In the genomic region with DNA sequence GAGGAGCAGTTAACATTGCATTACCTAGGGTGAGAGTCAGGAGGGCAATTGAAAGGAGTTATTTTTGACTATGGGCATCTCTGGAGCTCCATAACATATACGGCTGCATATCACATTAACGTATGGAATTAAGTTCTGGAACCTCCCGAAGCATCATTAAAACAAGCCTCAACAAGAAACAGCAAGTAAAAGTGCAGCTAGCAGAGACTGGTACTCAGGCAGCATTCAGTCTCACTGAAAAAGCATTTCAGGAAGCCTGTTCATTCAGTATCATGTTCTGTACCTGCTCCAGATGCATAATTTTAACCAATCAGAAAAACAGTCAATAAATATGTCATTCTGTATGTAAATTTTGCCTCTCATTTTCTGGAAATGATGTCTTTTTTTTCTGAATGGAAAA, we compare ENCODE assay signal across 16 cellular contexts.
DNase-seq lines count a peak whose midpoint lies in the region; FAIRE-seq and TF ChIP-seq lines count a peak whose summit lies in the region.
"Had no signal": no experiment of that assay in that cellular context is flagged by ENCODE, and none has a peak within 500 bp of the region (broad histone marks: within the 10 kb centered on the region; RNA-seq: fewer than 3 reads in every experiment).

No MANE protein-coding gene starts in this region.

- H3K36me3 ChIP-seq in ACC112 (ENCODE audit: insufficient read depth, low read length) (no peaks in the 10 kb centered on the region), keratinocyte (ENCODE audit: control insufficient read depth in 2 of 2, extremely low read depth in 1 of 2, insufficient read depth in 2 of 2, low read length in 2 of 2) (no peaks in the 10 kb centered on the region), suprapubic skin (no peaks in the 10 kb centered on the region)
- H3K36me3 ChIP-seq: BLaER1 had no signal

- H2AFZ ChIP-seq in ACC112 (ENCODE audit: low read length, unreplicated experiment) = no peak overlapping the region
- peak overlapping the region; percentile 17 for H2AFZ ChIP-seq in keratinocyte (ENCODE audit: control insufficient read depth, low read length)
- H2AFZ ChIP-seq: GM23338 had no signal

- no peaks in the 10 kb centered on the region for H3K9me3 ChIP-seq in keratinocyte (ENCODE audit: control insufficient read depth, low read depth, low read length)
- no peaks in the 10 kb centered on the region for H3K9me3 ChIP-seq in suprapubic skin
- H3K9me3 ChIP-seq: BLaER1, Caco-2 had no signal

- H3K9me1 ChIP-seq in keratinocyte (ENCODE audit: control insufficient read depth, extremely low read depth, insufficient read depth, low read length) = no peaks in the 10 kb centered on the region

- H4K20me1 ChIP-seq in keratinocyte (ENCODE audit: control insufficient read depth, extremely low read depth, insufficient read depth, low read length) = no peaks in the 10 kb centered on the region
- H4K20me1 ChIP-seq: BLaER1 had no signal

- peak overlapping the region; percentile 0 for H3K4me2 ChIP-seq in keratinocyte (ENCODE audit: control insufficient read depth, extremely low read depth, insufficient read depth, low read depth, low read length)
- H3K4me2 ChIP-seq: BLaER1, GM23338 had no signal

- CTCF ChIA-PET in RWPE1 (lab: Yijun Ruan, JAX) = no interaction called here

- H3K4me3 ChIP-seq in ACC112 (ENCODE audit: low read depth, low read length) (peak overlapping the region; percentile 27; the same call in 1 of the 2 replicates), epithelial cell of esophagus (ENCODE audit: low read length) (no peak overlapping the region), keratinocyte (ENCODE audit: control insufficient read depth in 2 of 3, extremely low read depth in 1 of 3, insufficient read depth in 2 of 3, low read depth in 1 of 3, low read length in 3 of 3) (no peak overlapping the region), suprapubic skin (no peak overlapping the region)
- H3K4me3 ChIP-seq: BLaER1, GM12878, GM23338 had no signal

- POLR2A ChIA-PET in RWPE1 (lab: Yijun Ruan, JAX; ENCODE audit: low non-redundant PET) = no interaction called here

- no peak for TF ChIP-seq EP300 in suprapubic skin (IDR thresholded peaks at IDR 0.05)

- TF ChIP-seq CTCF in RWPE1 (conservative IDR thresholded peaks at IDR 0.05; ENCODE audit: low read depth) (no peak), epithelial cell of esophagus (IDR thresholded peaks at IDR 0.05; ENCODE audit: insufficient read depth, low read depth, low read length, missing control alignments) (no peak), keratinocyte (optimal IDR thresholded peaks at IDR 0.05 in 1 of 3, IDR thresholded peaks at IDR 0.05 in 1 of 3, conservative IDR thresholded peaks at IDR 0.05 in 1 of 3; ENCODE audit: extremely low read depth in 1 of 3, insufficient read depth in 2 of 3, low read length in 3 of 3) (no peak), suprapubic skin (IDR thresholded peaks at IDR 0.05) (no peak)

- H3K4me1 ChIP-seq in ACC112 (ENCODE audit: control insufficient read depth, insufficient read depth, low read length, unreplicated experiment) (no peaks in the 10 kb centered on the region), keratinocyte (ENCODE audit: control insufficient read depth, extremely low read depth, insufficient read depth, low read length) (no peaks in the 10 kb centered on the region), suprapubic skin (no peaks in the 10 kb centered on the region)
- H3K4me1 ChIP-seq: BLaER1, Caco-2 had no signal

- peak; percentile 80 for FAIRE-seq in keratinocyte (lab: Jason Lieb, UNC)
- FAIRE-seq: GM12878 had no signal

- no peaks in the 10 kb centered on the region for H3K27me3 ChIP-seq in ACC112 (ENCODE audit: insufficient read depth, low read length)
- no peaks in the 10 kb centered on the region for H3K27me3 ChIP-seq in keratinocyte (ENCODE audit: control insufficient read depth, extremely low read depth, insufficient read depth, low read length)
- no peaks in the 10 kb centered on the region for H3K27me3 ChIP-seq in suprapubic skin
- H3K27me3 ChIP-seq: BLaER1 had no signal

- dilution Hi-C loops in keratinocyte (cut with MboI; ENCODE audit: extremely low pct_ligation_motif_present, low sequenced_read_pairs) = no loop called here

- WGBS in suprapubic skin = 55% methylated on average over 3 of the region's 3 CpGs

- no peak overlapping the region for H3K9ac ChIP-seq in keratinocyte (ENCODE audit: control insufficient read depth, extremely low read depth, insufficient read depth, low read length)
- H3K9ac ChIP-seq: BLaER1 had no signal

- DNase-seq in RWPE1 (ENCODE audit: low spot score) = peak; percentile 7
- peak; percentile 56 for DNase-seq in epithelial cell of esophagus (ENCODE audit: low read depth)
- peak; percentile 4 for DNase-seq in keratinocyte (ENCODE audit: low read depth, low spot score)
- DNase-seq in GM03348 (ENCODE audit: low spot score) = no peak
- no peak for DNase-seq in suprapubic skin (ENCODE audit: low spot score in 2 of 2)
- DNase-seq: Caco-2; CD4-positive, CD25-positive, alpha-beta regulatory T cell; CD8-positive, alpha-beta T cell; DMS153; DND-41; H9 had no signal

- H3K79me2 ChIP-seq in ACC112 (ENCODE audit: control insufficient read depth, insufficient read depth, low read length, unreplicated experiment) (no peaks in the 10 kb centered on the region), keratinocyte (ENCODE audit: control insufficient read depth, insufficient read depth, low read length) (no peaks in the 10 kb centered on the region)

- H3K27ac ChIP-seq in ACC112 (ENCODE audit: low read depth, low read length) (no peak overlapping the region), RWPE1 (no peak overlapping the region), keratinocyte (ENCODE audit: control insufficient read depth, insufficient read depth, low read length) (no peak overlapping the region), suprapubic skin (no peak overlapping the region)
- H3K27ac ChIP-seq: BLaER1, C4-2B had no signal

- TF ChIP-seq POLR2A in suprapubic skin (IDR thresholded peaks at IDR 0.05) = no peak

Comparison
In these comparisons a context has a peak if more than half of its experiments do, and no peak if none do; other contexts are left out.
1. DNase-seq: peak in RWPE1 (single experiment), epithelial cell of esophagus (single experiment) and keratinocyte (single experiment); none in GM03348 (single experiment) and suprapubic skin (0 of 2).